In the genomic region with DNA sequence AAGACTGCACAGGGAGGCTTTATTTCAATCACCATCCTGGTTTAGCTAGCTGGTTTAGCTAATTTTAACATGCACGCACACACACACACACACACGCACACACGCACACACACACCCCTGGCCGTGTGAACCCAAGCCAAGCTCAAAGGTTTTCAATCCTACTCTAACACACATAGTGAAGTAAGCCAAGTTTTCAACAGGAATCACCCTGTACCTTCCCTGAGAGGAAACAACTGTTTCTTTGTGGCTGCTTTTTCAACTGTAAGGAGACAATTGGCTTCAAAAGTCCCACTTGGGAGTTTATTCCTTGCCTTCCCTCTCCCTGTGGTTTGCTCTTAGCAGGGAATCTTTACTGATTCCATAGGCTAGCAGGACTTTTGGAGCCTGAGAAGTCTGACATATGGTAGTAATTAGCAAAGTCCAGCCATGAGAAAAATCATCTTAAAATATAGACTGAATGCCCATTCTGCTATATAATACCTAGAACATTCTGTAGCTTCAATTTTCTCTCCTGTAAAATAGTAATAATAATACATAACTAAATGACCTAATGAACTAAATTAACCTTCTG, we compare ENCODE assay signal across 22 cellular contexts.
"Had no signal": no experiment of that assay in that cellular context is flagged by ENCODE, and none has a peak within 500 bp of the region (broad histone marks: within the 10 kb centered on the region; RNA-seq: fewer than 3 reads in every experiment).

No MANE protein-coding gene starts in this region.

- H3K27me3 Mint-ChIP-seq: activated naive CD8-positive, alpha-beta T cell; dendritic cell treated with granulocyte-macrophage colony-stimulating factor and Interleukin-4, amounts not matched to agents 40 ng/mL and 50 ng/mL, for 4 days; stimulated activated memory B cell treated with anti-CD40 and anti-IgM and Interleukin-4, amounts not matched to agents 10 μg/mL and 1 μg/mL and 100 μg/mL, for 72 hours had no signal

- H3K9me3 ChIP-seq: left lung, neutrophil, stomach, suprapubic skin, tibial nerve had no signal

- H3K9ac ChIP-seq: parathyroid adenoma had no signal

- DNase-seq: activated T-cell treated with anti-CD3 and anti-CD28 coated beads, Interleukin-2, amount 50 U/mL, for 1 hour; effector CD4-positive, alpha-beta T cell; erythroblast; glutamatergic neuron; immature natural killer cell; left lung; natural killer cell; right cardiac atrium; stomach; T-helper 9 cell had no signal

- H3K79me2 ChIP-seq: hepatocyte, parathyroid adenoma had no signal

- H3K27me3 ChIP-seq: cardiac muscle cell, hepatocyte, left lung, neutrophil, stomach, suprapubic skin, tibial nerve had no signal

- H3K36me3 Mint-ChIP-seq: activated naive CD8-positive, alpha-beta T cell; immature natural killer cell; natural killer cell; stimulated activated memory B cell treated with anti-CD40 and anti-IgM and Interleukin-4, amounts not matched to agents 10 μg/mL and 1 μg/mL and 100 μg/mL, for 72 hours; WTC11 had no signal

- H3K27ac ChIP-seq: cardiac muscle cell, hepatocyte, left lung, neutrophil, parathyroid adenoma, stomach, suprapubic skin, tibial nerve had no signal

- H3K36me3 ChIP-seq: cardiac muscle cell, left lung, neutrophil, stomach, suprapubic skin, tibial nerve had no signal

- H3K4me3 ChIP-seq: cardiac muscle cell, hepatocyte, left lung, lung, stomach, suprapubic skin, tibial nerve had no signal

- H3K4me1 ChIP-seq: left lung, parathyroid adenoma, stomach, suprapubic skin, tibial nerve had no signal

- H3K27ac Mint-ChIP-seq: activated naive CD8-positive, alpha-beta T cell; dendritic cell treated with granulocyte-macrophage colony-stimulating factor and Interleukin-4, amounts not matched to agents 40 ng/mL and 50 ng/mL, for 4 days; immature natural killer cell; natural killer cell; stimulated activated memory B cell treated with anti-CD40 and anti-IgM and Interleukin-4, amounts not matched to agents 10 μg/mL and 1 μg/mL and 100 μg/mL, for 72 hours; WTC11 had no signal

- H3K4me1 Mint-ChIP-seq: natural killer cell; stimulated activated memory B cell treated with anti-CD40 and anti-IgM and Interleukin-4, amounts not matched to agents 10 μg/mL and 1 μg/mL and 100 μg/mL, for 72 hours; WTC11 had no signal

- H3K4me2 ChIP-seq: hepatocyte had no signal

- ATAC-seq: left lung; natural killer cell; right cardiac atrium; stimulated activated memory B cell treated with anti-CD40 and anti-IgM and Interleukin-4, amounts not matched to agents 10 μg/mL and 1 μg/mL and 100 μg/mL, for 72 hours; WTC11 had no signal

- FAIRE-seq: astrocyte had no signal

- H3K4me3 Mint-ChIP-seq: activated naive CD8-positive, alpha-beta T cell; dendritic cell treated with granulocyte-macrophage colony-stimulating factor and Interleukin-4, amounts not matched to agents 40 ng/mL and 50 ng/mL, for 4 days; immature natural killer cell; natural killer cell; stimulated activated memory B cell treated with anti-CD40 and anti-IgM and Interleukin-4, amounts not matched to agents 10 μg/mL and 1 μg/mL and 100 μg/mL, for 72 hours; WTC11 had no signal

- H3K9me3 Mint-ChIP-seq: dendritic cell treated with granulocyte-macrophage colony-stimulating factor and Interleukin-4, amounts not matched to agents 40 ng/mL and 50 ng/mL, for 4 days; immature natural killer cell; natural killer cell; WTC11 had no signal

- H2AFZ ChIP-seq: hepatocyte, parathyroid adenoma had no signal
